Comparison of ENCODE assay signal across 8 cellular contexts in the genomic region with DNA sequence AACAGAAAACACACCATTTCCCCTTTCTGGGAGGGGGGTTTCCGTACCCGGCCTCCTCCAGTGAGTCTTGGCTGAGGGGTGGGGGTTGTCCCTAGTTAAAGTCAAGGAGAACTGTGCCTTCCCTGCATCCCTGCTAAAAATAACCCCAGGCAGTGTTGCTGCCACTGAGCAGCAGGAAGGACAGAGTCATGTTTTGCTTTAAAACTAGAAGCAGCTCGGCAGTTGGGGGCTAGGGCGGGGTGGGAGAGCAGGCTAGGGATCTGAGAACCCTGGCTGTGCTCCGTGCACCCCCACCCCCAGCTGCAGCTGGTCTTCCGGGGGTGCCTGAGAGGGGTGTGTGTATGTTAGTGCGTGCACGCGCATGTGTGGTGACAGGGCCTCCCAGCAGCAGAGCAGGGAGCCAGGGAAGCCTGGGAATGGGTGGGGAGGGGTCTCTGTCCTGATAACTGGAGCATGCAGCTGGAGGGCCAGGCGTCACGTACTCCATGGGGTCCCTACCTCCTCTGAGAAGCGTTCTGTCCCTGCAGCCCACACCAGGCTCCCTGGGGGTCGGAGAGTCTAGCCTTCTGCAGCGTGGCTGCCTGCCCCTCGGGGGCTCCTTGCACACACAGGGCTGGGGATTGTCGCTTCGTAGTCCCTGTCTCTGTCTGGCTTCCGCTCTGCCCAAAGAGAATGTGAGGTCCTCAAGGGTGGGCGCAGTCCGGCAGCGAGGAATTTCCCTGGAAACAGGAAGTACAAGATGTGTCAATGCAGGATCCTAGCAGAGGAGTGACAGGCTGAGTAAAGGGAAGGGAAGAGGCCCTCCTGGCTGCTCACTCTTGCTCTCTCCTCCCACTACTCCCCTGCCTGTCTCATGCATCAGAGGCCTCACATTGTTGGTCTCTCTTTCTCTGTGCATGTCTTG. TPM values are rescaled to one million over a fixed set of nuclear protein-coding genes. Genes with fewer than 3 reads are reported as not detected.
DNase-seq lines count a peak whose midpoint lies in the region; ATAC-seq, FAIRE-seq and TF ChIP-seq lines count a peak whose summit lies in the region.

No MANE protein-coding gene starts in this region.

- no peak overlapping the region for H2BK15ac ChIP-seq in mesendoderm (replicated peaks; ENCODE audit: low read depth)

- peak overlapping the region; percentile 75 for H3K56ac ChIP-seq in mesendoderm (ENCODE audit: low read length)

- H2AFZ ChIP-seq in OCI-LY7 (ENCODE audit: low read length) (peak overlapping the region; percentile 39; the same call in 1 of the 2 replicates), PC-9 (no peak overlapping the region)

- no peak overlapping the region for H3K23ac ChIP-seq in mesendoderm (ENCODE audit: low read length)

- peak overlapping the region; percentile 8 for H3K18ac ChIP-seq in mesendoderm (ENCODE audit: low read length)

- CTCF ChIA-PET in HEK293T (lab: Yijun Ruan, JAX) (no interaction called here), OCI-LY7 (lab: Charles Lee; ENCODE audit: unreplicated experiment) (interaction anchor here (0.6 to 0.9 kb wide), 4 partner anchors 30 to 387 kb away, joined by 3 to 16 read pairs (median 4); no protein-coding TSS in a partner anchor), PC-9 (lab: Charles Lee) (no interaction called here)

- H3K27me3 ChIP-seq in mesendoderm (ENCODE audit: insufficient read depth, low read length, poor library complexity) (no peaks in the 10 kb centered on the region), upper lobe of left lung (no peaks in the 10 kb centered on the region), PC-9 (ENCODE audit: insufficient read depth, low read depth) (no peaks in the 10 kb centered on the region)

- FAIRE-seq in GM12892 (lab: Jason Lieb, UNC), result peak; percentile 81

- peak overlapping the region; percentile 48 for H2BK5ac ChIP-seq in mesendoderm (ENCODE audit: low read length)

- H4K5ac ChIP-seq in mesendoderm (ENCODE audit: low read length), result no peak overlapping the region

- TF ChIP-seq CTCF in OCI-LY7 (conservative IDR thresholded peaks at IDR 0.05; ENCODE audit: low read length) (no peak), upper lobe of left lung (IDR thresholded peaks at IDR 0.05) (no peak), PC-9 (conservative IDR thresholded peaks at IDR 0.05) (no peak)

- BruUV-seq in OCI-LY7 (replicated peaks; lab: Mats Ljungman, UMichigan), result no TSS peak
- no TSS peak for BruUV-seq in PC-9 (replicated peaks; lab: Mats Ljungman, UMichigan)

- peaks cover 80% of the 10 kb centered on the region for H3K4me1 ChIP-seq in OCI-LY7 (ENCODE audit: insufficient read depth, low read length, poor library complexity, severe bottlenecking)
- peaks cover 7% of the 10 kb centered on the region for H3K4me1 ChIP-seq in mesendoderm (ENCODE audit: control insufficient read depth, low read depth, low read length)
- H3K4me1 ChIP-seq in upper lobe of left lung, result peaks cover 74 to 80% (median 77%) of the 10 kb centered on the region in 4 donors
- no peaks in the 10 kb centered on the region for H3K4me1 ChIP-seq in PC-9 (replicated peaks; ENCODE audit: insufficient read depth)

- H3K9me3 ChIP-seq in OCI-LY7 (ENCODE audit: low read length), result no peaks in the 10 kb centered on the region
- H3K9me3 ChIP-seq in upper lobe of left lung, result no peaks in the 10 kb centered on the region
- no peaks in the 10 kb centered on the region for H3K9me3 ChIP-seq in PC-9 (ENCODE audit: insufficient read depth, low read depth)

- H3K4me3 ChIP-seq in OCI-LY7 (ENCODE audit: low read depth, low read length, poor library complexity, severe bottlenecking) (peak overlapping the region; percentile 51), mesendoderm (ENCODE audit: low read length) (no peak overlapping the region), upper lobe of left lung (peak overlapping the region; percentile 17 to 43 (median 32)), PC-9 (no peak overlapping the region)

- H3K9ac ChIP-seq in mesendoderm (ENCODE audit: low read length), result peak overlapping the region; percentile 35

- H3K4ac ChIP-seq in mesendoderm (ENCODE audit: low read depth, low read length), result no peak overlapping the region

- H3K36me3 ChIP-seq in OCI-LY7 (ENCODE audit: insufficient read depth, low read length) (peaks cover 7% of the 10 kb centered on the region), mesendoderm (ENCODE audit: control insufficient read depth, insufficient read depth, low read length) (no peaks in the 10 kb centered on the region), upper lobe of left lung (no peaks in the 10 kb centered on the region), PC-9 (ENCODE audit: low read depth) (no peaks in the 10 kb centered on the region)

- no peak overlapping the region for H2AK5ac ChIP-seq in mesendoderm (ENCODE audit: low read length)

- intact Hi-C loops in OCI-LY7 (cut with micrococcal nuclease; ENCODE audit: unreplicated experiment), result loop anchor here (2.0 kb wide), 1 partner anchor 31 kb away; the partner anchor contains the start of gene FKBP5
- intact Hi-C loops in PC-9 (cut with micrococcal nuclease; ENCODE audit: unreplicated experiment), result no loop called here

- no peaks in the 10 kb centered on the region for H3K9me2 ChIP-seq in OCI-LY7 (ENCODE audit: insufficient read depth, low read length)
- H3K9me2 ChIP-seq in PC-9 (ENCODE audit: insufficient read depth), result no peaks in the 10 kb centered on the region

- TF ChIP-seq POLR2A in GM12892 (IDR thresholded peaks at IDR 0.05; ENCODE audit: low read depth, low read length), result no peak; the same call in 1 of the 2 replicates
- TF ChIP-seq POLR2A in upper lobe of left lung (IDR thresholded peaks at IDR 0.05), result peak in 2 of 4 donors; percentile 11 to 65

- no CpG with 5 or more reads among the region's 21 CpGs for WGBS in mesendoderm (ENCODE audit: extremely low coverage, insufficient coverage, low lambda C conversion rate)
- 13 to 28% methylated on average over 17 to 21 of the region's 21 CpGs for WGBS in upper lobe of left lung, 2 donors

- ATAC-seq in upper lobe of left lung (ENCODE audit: low FRiP score in 2 of 2), result peak; percentile 64 to 74

- DNase-seq in GM12892 (ENCODE audit: insufficient read length), result peak; percentile 64
- peak; percentile 14 for DNase-seq in HEK293T (ENCODE audit: extremely low spot score)
- DNase-seq in OCI-LY7 (ENCODE audit: low spot score), result peak; percentile 83
- DNase-seq in dermis blood vessel endothelial cell, result peak; percentile 56
- DNase-seq in mesendoderm, result peak; percentile 69
- DNase-seq in upper lobe of left lung, result peak in 1 of 2 donors; percentile 71
- DNase-seq in PC-9, result no peak
- no peak for DNase-seq in NCI-H1694 treated with DMSO at 0.1 percent for 48 hours (lab: John Stamatoyannopoulos, UW)

- H3K4me2 ChIP-seq in OCI-LY7 (ENCODE audit: low read length) (peak overlapping the region; percentile 65), mesendoderm (ENCODE audit: low read length) (no peak overlapping the region), PC-9 (no peak overlapping the region)

- no peak overlapping the region for H4K8ac ChIP-seq in mesendoderm (ENCODE audit: low read depth, low read length)

- no peaks in the 10 kb centered on the region for H3K79me1 ChIP-seq in mesendoderm (ENCODE audit: low read length)

- H3K27ac ChIP-seq in OCI-LY7 (ENCODE audit: low read depth, low read length, poor library complexity, severe bottlenecking) (peak overlapping the region; percentile 89), mesendoderm (ENCODE audit: low read depth, low read length) (peak overlapping the region; percentile 55), upper lobe of left lung (peak overlapping the region; percentile 93 to 100 (median 96)), PC-9 (no peak overlapping the region)

- H4K20me1 ChIP-seq in OCI-LY7 (ENCODE audit: insufficient read depth, low read length) (no peaks in the 10 kb centered on the region), PC-9 (ENCODE audit: insufficient read depth) (no peaks in the 10 kb centered on the region)

- TF ChIP-seq EP300 in upper lobe of left lung (IDR thresholded peaks at IDR 0.05), result peak in 2 of 4 donors; percentile 95 to 96

- H3K79me2 ChIP-seq in OCI-LY7 (ENCODE audit: insufficient read depth, low read depth, low read length), result no peaks in the 10 kb centered on the region
- no peaks in the 10 kb centered on the region for H3K79me2 ChIP-seq in mesendoderm (ENCODE audit: control insufficient read depth, insufficient read depth, low read length)
- H3K79me2 ChIP-seq in PC-9 (ENCODE audit: low read depth), result no peaks in the 10 kb centered on the region

- POLR2A ChIA-PET in HEK293T (lab: Yijun Ruan, JAX), result interaction anchor here (1.5 kb wide), 1 partner anchor 12 kb away, joined by 5 read pairs; no protein-coding TSS in a partner anchor
- POLR2A ChIA-PET in OCI-LY7 (lab: Charles Lee), result interaction anchor here (0.6 to 0.8 kb wide), 2 partner anchors 8 to 882 kb away, joined by 3 read pairs; no protein-coding TSS in a partner anchor
- POLR2A ChIA-PET in PC-9 (lab: Charles Lee; ENCODE audit: unreplicated experiment), result no interaction called here

- no peaks in the 10 kb centered on the region for H3F3A ChIP-seq in PC-9 (ENCODE audit: insufficient read depth, low read depth)

- no peak overlapping the region for H2BK120ac ChIP-seq in mesendoderm (ENCODE audit: low read depth, low read length)

TF ChIP-seq in HEK293T, 16 proteins besides CTCF, POLR2A, EP300 and RAD21 (continues in another document):
- TF ChIP-seq NFRKB (IDR thresholded peaks at IDR 0.05), result no peak

RNA-seq across cellular contexts. Expression of gene ARMC12, which starts 16.8 kb away (rescaled TPM):
- polyA plus RNA-seq in GM12892 (2012; ENCODE audit: missing spikeins), result 0.30 TPM
- 3.4 and 3.7 TPM in 2 replicates for total RNA-seq in OCI-LY7 (2014; rRNA removed; shearing (Covaris generic))
- total RNA-seq in OCI-LY7 (2022) (4.4 and 4.9 TPM in 2 replicates), dermis blood vessel endothelial cell (0.34 and 0.37 TPM in 2 replicates), upper lobe of left lung (1 to 10 TPM in 1 of 6 donors, under 1 TPM in 4, not detected in 1; 0.46 to 6.3 (median 0.74) TPM), PC-9 (2021) (0.35 and 0.57 TPM in 2 replicates)
- 0.31 TPM for polyA plus RNA-seq in mesendoderm (2013, experiment 1 of 2)
- 0.29 TPM for polyA plus RNA-seq in mesendoderm (2013, experiment 2 of 2)

RNA-seq across cellular contexts. Expression of gene FKBP5, which starts 31.4 kb away (rescaled TPM):
- polyA plus RNA-seq in GM12892 (2012; ENCODE audit: missing spikeins), result 34.9 TPM
- total RNA-seq in OCI-LY7 (2014; rRNA removed; shearing (Covaris generic)), result 42.5 and 43.2 TPM in 2 replicates
- total RNA-seq in OCI-LY7 (2022) (79.1 and 81.4 TPM in 2 replicates), dermis blood vessel endothelial cell (40.0 and 73.4 TPM in 2 replicates), upper lobe of left lung (100 to 1,000 TPM; 112 to 203 (median 143) TPM), PC-9 (2021) (3.9 and 5.0 TPM in 2 replicates)
- polyA plus RNA-seq in mesendoderm (2013, experiment 1 of 2), result 38.7 TPM
- 38.4 TPM for polyA plus RNA-seq in mesendoderm (2013, experiment 2 of 2)

RNA-seq across cellular contexts. Expression of gene CLPSL2, which starts 56.3 kb away (rescaled TPM):
- polyA plus RNA-seq in GM12892 (2012; ENCODE audit: missing spikeins), result not detected
- total RNA-seq in OCI-LY7 (2014; rRNA removed; shearing (Covaris generic)), result not detected in 2 replicates
- total RNA-seq in OCI-LY7 (2022), result not detected in 2 replicates
- total RNA-seq in dermis blood vessel endothelial cell, result not detected in 2 replicates
- 1.7 TPM for polyA plus RNA-seq in mesendoderm (2013, experiment 1 of 2)
- polyA plus RNA-seq in mesendoderm (2013, experiment 2 of 2), result 1.6 TPM
- not detected for total RNA-seq in upper lobe of left lung
- total RNA-seq in PC-9 (2021), result 0.76 TPM in 1 of 2 replicates, not detected in the other

Comparison
In these comparisons a context has a peak if more than half of its experiments do, and no peak if none do; other contexts are left out.
1. DNase-seq: peak in GM12892 (single experiment), HEK293T (single experiment), OCI-LY7 (single experiment), dermis blood vessel endothelial cell (single experiment) and mesendoderm (single experiment); none in PC-9 (0 of 2) and NCI-H1694 treated with DMSO at 0.1 percent for 48 hours (single experiment).
2. H3K4me3 ChIP-seq: peak in OCI-LY7 (single experiment) and upper lobe of left lung (4 of 4); none in mesendoderm (single experiment) and PC-9 (single experiment).